Comparison of ENCODE assay signal across 18 cellular contexts in genomic region chr11:2685566-2686359, GRCh38.
"Had no signal": no experiment of that assay in that cellular context is flagged by ENCODE, and none has a peak within 500 bp of the region (broad histone marks: within the 10 kb centered on the region; RNA-seq: fewer than 3 reads in every experiment).

No MANE protein-coding gene starts in this region.

- H3K9me3 Mint-ChIP-seq: stimulated activated memory B cell treated with anti-CD40 and anti-IgM and Interleukin-4, amounts not matched to agents 10 μg/mL and 1 μg/mL and 100 μg/mL, for 72 hours; type B pancreatic cell had no signal

- H3K27ac Mint-ChIP-seq: stimulated activated memory B cell treated with anti-CD40 and anti-IgM and Interleukin-4, amounts not matched to agents 10 μg/mL and 1 μg/mL and 100 μg/mL, for 72 hours had no signal

- H3K36me3 ChIP-seq: ascending aorta, cardiac muscle cell had no signal

- ATAC-seq: stimulated activated memory B cell treated with anti-CD40 and anti-IgM and Interleukin-4, amounts not matched to agents 10 μg/mL and 1 μg/mL and 100 μg/mL, for 72 hours had no signal

- H3K9me3 ChIP-seq: ascending aorta, left ventricle myocardium inferior, SJSA1 had no signal

- H3K36me3 Mint-ChIP-seq: type B pancreatic cell had no signal

- H3K4me3 Mint-ChIP-seq: stimulated activated memory B cell treated with anti-CD40 and anti-IgM and Interleukin-4, amounts not matched to agents 10 μg/mL and 1 μg/mL and 100 μg/mL, for 72 hours; type B pancreatic cell had no signal

- H3K4me1 ChIP-seq: ascending aorta, parathyroid adenoma, SJSA1 had no signal

- H3K27me3 Mint-ChIP-seq: stimulated activated memory B cell treated with anti-CD40 and anti-IgM and Interleukin-4, amounts not matched to agents 10 μg/mL and 1 μg/mL and 100 μg/mL, for 72 hours; type B pancreatic cell had no signal

- DNase-seq: activated CD4-positive, alpha-beta T cell treated with anti-CD3 and anti-CD28 coated beads, Interleukin-2, amount 50 U/mL, for 48 hours; activated CD4-positive, CD25-positive, alpha-beta regulatory T cell treated with anti-CD3 and anti-CD28 coated beads, Interleukin-2, amount 50 U/mL, for 72 hours; activated naive CD4-positive, alpha-beta T cell treated with anti-CD3 and anti-CD28 coated beads, Interleukin-2, amount 50 U/mL, for 16 hours; effector CD4-positive, alpha-beta T cell; foreskin melanocyte; left ventricle myocardium inferior; mesenchymal stem cell; retina; substantia nigra; SW 1271 had no signal

- H3K27ac ChIP-seq: ascending aorta, cardiac muscle cell, coronary artery, left ventricle myocardium inferior, parathyroid adenoma, SJSA1 had no signal

- H3K27me3 ChIP-seq: ascending aorta, cardiac muscle cell, SJSA1 had no signal

- H3K4me3 ChIP-seq: ascending aorta, cardiac muscle cell, coronary artery, left ventricle myocardium inferior, SJSA1, smooth muscle cell had no signal

- H3K9ac ChIP-seq: parathyroid adenoma had no signal
